2 cellular contexts compared by ENCODE assay signal in genomic region chr20:35713120-35713519, GRCh38.
A peak's percentile ranks its signal among the peaks of the same experiment; 100 is the strongest.
TF ChIP-seq lines count a peak whose summit lies in the region.

No MANE protein-coding gene starts in this region.

TF ChIP-seq in HEK293, 187 proteins besides CTCF, POLR2A, EP300 and RAD21:
- peak; percentile 86 for TF ChIP-seq SCRT2 (tag by site-specific recombination; IDR thresholded peaks at IDR 0.05)

TF ChIP-seq in HepG2, 621 proteins besides CTCF, POLR2A, EP300 and RAD21:
- peak; percentile 98 for TF ChIP-seq RBM22 (optimal IDR thresholded peaks at IDR 0.05; ENCODE audit: low read length)
- 0 out of 2 replicates have a peak, but pooled peaks have one; percentile 54 for TF ChIP-seq NFKB2 (CRISPR knock-in tag; IDR thresholded peaks at IDR 0.05; ENCODE audit: borderline replicate concordance)
- TF ChIP-seq SALL2 (CRISPR knock-in tag; IDR thresholded peaks at IDR 0.05): 0 out of 2 replicates have a peak, but pooled peaks have one; percentile 25
- peak; percentile 13; the same call in 1 of the 2 replicates for TF ChIP-seq ARID4A (CRISPR knock-in tag; IDR thresholded peaks at IDR 0.05; ENCODE audit: borderline replicate concordance)
- peak; percentile 38; the same call in 1 of the 2 replicates for TF ChIP-seq SP4 (CRISPR knock-in tag; IDR thresholded peaks at IDR 0.05)
- 0 out of 2 replicates have a peak, but pooled peaks have one; percentile 20 for TF ChIP-seq ZNF770 (CRISPR knock-in tag; IDR thresholded peaks at IDR 0.05)
- 0 out of 2 replicates have a peak, but pooled peaks have one; percentile 2 for TF ChIP-seq GABPB1 (CRISPR knock-in tag; IDR thresholded peaks at IDR 0.05)
- TF ChIP-seq CEBPB (IDR thresholded peaks at IDR 0.05; ENCODE audit: borderline replicate concordance, low read depth, low read length): peak; percentile 68; the same call in 1 of the 2 replicates
- TF ChIP-seq ZNF160 (CRISPR knock-in tag; IDR thresholded peaks at IDR 0.05): 0 out of 2 replicates have a peak, but pooled peaks have one; percentile 48
- peak; percentile 24 for TF ChIP-seq SRSF1 (optimal IDR thresholded peaks at IDR 0.05; ENCODE audit: low read depth, low read length)
- peak; percentile 55; the same call in 1 of the 2 replicates for TF ChIP-seq PAF1 (CRISPR knock-in tag; IDR thresholded peaks at IDR 0.05)
- TF ChIP-seq CEBPG (CRISPR knock-in tag; IDR thresholded peaks at IDR 0.05): peak; percentile 60
- TF ChIP-seq POLR2AphosphoS2 (IDR thresholded peaks at IDR 0.05; ENCODE audit: low read depth, low read length): peak; percentile 72; the same call in 1 of the 2 replicates
- 0 out of 2 replicates have a peak, but pooled peaks have one; percentile 58 for TF ChIP-seq ZNF275 (CRISPR knock-in tag; IDR thresholded peaks at IDR 0.05; ENCODE audit: borderline replicate concordance)
- TF ChIP-seq THAP7 (CRISPR knock-in tag; IDR thresholded peaks at IDR 0.05): 0 out of 2 replicates have a peak, but pooled peaks have one; percentile 44
- TF ChIP-seq HOXA3 (CRISPR knock-in tag; IDR thresholded peaks at IDR 0.05): 0 out of 2 replicates have a peak, but pooled peaks have one; percentile 10
- TF ChIP-seq POLR2G (IDR thresholded peaks at IDR 0.05; ENCODE audit: low read depth, low read length): peak; percentile 51; the same call in 1 of the 2 replicates
